Comparison of ENCODE assay signal across 27 cellular contexts in the genomic region with DNA sequence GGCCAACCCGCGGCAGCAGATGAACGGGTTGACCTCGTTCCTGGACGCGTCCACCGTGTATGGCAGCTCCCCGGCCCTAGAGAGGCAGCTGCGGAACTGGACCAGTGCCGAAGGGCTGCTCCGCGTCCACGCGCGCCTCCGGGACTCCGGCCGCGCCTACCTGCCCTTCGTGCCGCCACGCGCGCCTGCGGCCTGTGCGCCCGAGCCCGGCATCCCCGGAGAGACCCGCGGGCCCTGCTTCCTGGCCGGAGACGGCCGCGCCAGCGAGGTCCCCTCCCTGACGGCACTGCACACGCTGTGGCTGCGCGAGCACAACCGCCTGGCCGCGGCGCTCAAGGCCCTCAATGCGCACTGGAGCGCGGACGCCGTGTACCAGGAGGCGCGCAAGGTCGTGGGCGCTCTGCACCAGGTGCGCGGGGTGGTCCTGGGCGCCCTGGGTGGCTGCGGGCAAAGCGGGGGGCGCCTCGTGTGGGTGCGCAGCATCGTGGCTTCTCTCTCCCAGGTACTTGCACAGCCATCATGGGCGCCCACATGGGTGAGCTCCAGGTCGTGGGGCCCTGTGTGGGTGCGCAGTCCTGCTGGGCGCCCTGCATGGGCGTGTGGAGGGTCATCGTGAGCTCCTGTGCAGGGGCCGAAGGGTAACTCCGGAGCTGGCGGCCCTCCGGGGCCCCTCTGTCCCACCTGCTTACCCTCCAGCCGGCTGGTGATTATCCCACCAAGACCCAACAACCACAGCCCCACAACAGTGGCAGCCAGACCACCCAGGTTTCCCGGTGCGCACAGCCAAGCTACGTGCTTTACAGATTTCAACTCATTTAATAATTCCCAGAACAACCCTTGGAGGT.
"Had no signal": no experiment of that assay in that cellular context is flagged by ENCODE, and none has a peak within 500 bp of the region (broad histone marks: within the 10 kb centered on the region; RNA-seq: fewer than 3 reads in every experiment).

No MANE protein-coding gene starts in this region.

- H3K36me3 ChIP-seq: adrenal gland, neutrophil, sigmoid colon, upper lobe of left lung had no signal

- ATAC-seq: activated CD4-positive, alpha-beta T cell treated with anti-CD3 and anti-CD28 coated beads for 36 hours; activated CD8-positive, alpha-beta T cell treated with anti-CD3 and anti-CD28 coated beads, Interleukin-2, amount 10 ng/mL, durations not matched to agents 7 days and 5 days; body of pancreas; left lobe of liver had no signal

- H3K27ac ChIP-seq: adrenal gland, body of pancreas, heart left ventricle, neutrophil, sigmoid colon, upper lobe of left lung had no signal

- H3K27me3 ChIP-seq: adrenal gland, body of pancreas, neutrophil, sigmoid colon, upper lobe of left lung had no signal

- H3K4me3 ChIP-seq: adrenal gland, body of pancreas, heart left ventricle, sigmoid colon, upper lobe of left lung had no signal

- H3K9me3 Mint-ChIP-seq: activated naive CD4-positive, alpha-beta T cell treated with anti-CD3 and anti-CD28 coated beads for 36 hours; activated naive CD8-positive, alpha-beta T cell treated with anti-CD3 and anti-CD28 coated beads for 36 hours; activated T-helper 1 cell treated with anti-CD3 and anti-CD28 coated beads, Interleukin-12 subunit alpha, Interleukin-12 subunit beta, Interleukin-2, Interleukin-4 antibody, amounts not matched to agents 30 ng/mL and 10 ng/mL and 1 ng/mL, durations not matched to agents 14 hours and 24 hours and 36 hours; immature natural killer cell; nephron; T-helper 2 cell treated with Interferon-gamma antibody and Interleukin-4, amounts not matched to agents 5 μg/mL and 100 μg/mL, for 36 hours had no signal

- H3K9me3 ChIP-seq: adrenal gland, body of pancreas, heart left ventricle, neutrophil, sigmoid colon, upper lobe of left lung had no signal

- DNase-seq: activated CD4-positive, alpha-beta T cell treated with anti-CD3 and anti-CD28 coated beads for 36 hours; activated CD4-positive, CD25-positive, alpha-beta regulatory T cell; activated CD8-positive, alpha-beta T cell treated with anti-CD3 and anti-CD28 coated beads, Interleukin-2, amount 10 ng/mL, durations not matched to agents 7 days and 5 days; activated effector memory CD4-positive, alpha-beta T cell treated with anti-CD3 and anti-CD28 coated beads, Interleukin-2, amount 50 U/mL, for 16 hours; activated naive CD4-positive, alpha-beta T cell treated with anti-CD3 and anti-CD28 coated beads for 36 hours; activated naive CD8-positive, alpha-beta T cell treated with anti-CD3 and anti-CD28 coated beads for 36 hours; activated T-cell treated with anti-CD3 and anti-CD28 coated beads, Interleukin-2, amount 50 U/mL, for 1 hour; aorta; body of pancreas; cerebellar nuclear complex; cortex of kidney; hypothalamus; immature natural killer cell; sigmoid colon; small intestine; stimulated activated CD4-positive, alpha-beta T cell treated with anti-CD3 and anti-CD28 coated beads, Interleukin-1b, Interleukin-23, amount 100 ng/mL, for 48 hours; stimulated activated naive CD4-positive, alpha-beta T cell treated with Interleukin-2 at 50 U/mL for 16 hours; T-helper 1 cell had no signal

- H3K4me3 Mint-ChIP-seq: activated CD4-positive, alpha-beta T cell treated with anti-CD3 and anti-CD28 coated beads for 36 hours; activated CD8-positive, alpha-beta T cell treated with anti-CD3 and anti-CD28 coated beads, Interleukin-2, amount 10 ng/mL, durations not matched to agents 7 days and 5 days; activated naive CD4-positive, alpha-beta T cell treated with anti-CD3 and anti-CD28 coated beads for 36 hours; activated naive CD8-positive, alpha-beta T cell treated with anti-CD3 and anti-CD28 coated beads for 36 hours; activated T-helper 1 cell treated with anti-CD3 and anti-CD28 coated beads, Interleukin-12 subunit alpha, Interleukin-12 subunit beta, Interleukin-2, Interleukin-4 antibody, amounts not matched to agents 30 ng/mL and 10 ng/mL and 1 ng/mL, durations not matched to agents 14 hours and 24 hours and 36 hours; immature natural killer cell; nephron; T-helper 2 cell treated with Interferon-gamma antibody and Interleukin-4, amounts not matched to agents 5 μg/mL and 100 μg/mL, for 36 hours had no signal

- H3K4me1 ChIP-seq: adrenal gland, body of pancreas, heart left ventricle, sigmoid colon, upper lobe of left lung had no signal

- H3K4me1 Mint-ChIP-seq: activated CD4-positive, alpha-beta T cell treated with anti-CD3 and anti-CD28 coated beads for 36 hours; activated naive CD8-positive, alpha-beta T cell treated with anti-CD3 and anti-CD28 coated beads for 36 hours; immature natural killer cell; nephron had no signal

- H3K27ac Mint-ChIP-seq: activated CD4-positive, alpha-beta T cell treated with anti-CD3 and anti-CD28 coated beads for 36 hours; activated CD8-positive, alpha-beta T cell treated with anti-CD3 and anti-CD28 coated beads, Interleukin-2, amount 10 ng/mL, durations not matched to agents 7 days and 5 days; activated naive CD4-positive, alpha-beta T cell treated with anti-CD3 and anti-CD28 coated beads for 36 hours; activated naive CD8-positive, alpha-beta T cell treated with anti-CD3 and anti-CD28 coated beads for 36 hours; activated T-helper 1 cell treated with anti-CD3 and anti-CD28 coated beads, Interleukin-12 subunit alpha, Interleukin-12 subunit beta, Interleukin-2, Interleukin-4 antibody, amounts not matched to agents 30 ng/mL and 10 ng/mL and 1 ng/mL, durations not matched to agents 14 hours and 24 hours and 36 hours; immature natural killer cell; nephron; progenitor cell of endocrine pancreas; T-helper 2 cell treated with Interferon-gamma antibody and Interleukin-4, amounts not matched to agents 5 μg/mL and 100 μg/mL, for 36 hours had no signal

- H3K27me3 Mint-ChIP-seq: activated CD4-positive, alpha-beta T cell treated with anti-CD3 and anti-CD28 coated beads for 36 hours; activated naive CD8-positive, alpha-beta T cell treated with anti-CD3 and anti-CD28 coated beads for 36 hours had no signal

- H3K36me3 Mint-ChIP-seq: activated naive CD8-positive, alpha-beta T cell treated with anti-CD3 and anti-CD28 coated beads for 36 hours; immature natural killer cell had no signal
